ENCODE assay signal across 25 cellular contexts in the genomic region with DNA sequence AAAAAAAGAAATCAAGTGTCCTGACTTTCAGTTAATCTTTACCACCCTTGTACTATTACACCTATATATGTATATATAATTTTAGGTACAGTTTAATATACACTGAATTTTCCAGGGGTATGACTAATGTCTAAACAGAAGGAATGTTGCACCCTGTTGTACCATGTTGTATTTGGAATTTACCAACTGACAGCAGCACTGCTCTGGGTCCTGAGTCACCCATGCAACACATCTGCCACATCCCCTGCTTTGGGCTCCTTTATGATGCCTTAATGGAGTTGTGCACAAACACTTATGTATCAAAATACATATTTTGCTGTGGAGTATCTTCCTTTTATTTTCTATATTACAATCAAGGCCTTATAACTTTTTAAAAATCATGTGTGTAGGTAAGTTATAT. TPM values are rescaled to one million over a fixed set of nuclear protein-coding genes. Genes with fewer than 3 reads are reported as not detected.
A peak's percentile ranks its signal among the peaks of the same experiment; 100 is the strongest.
DNase-seq lines count a peak whose midpoint lies in the region; TF ChIP-seq lines count a peak whose summit lies in the region.
"Had no signal": no experiment of that assay in that cellular context is flagged by ENCODE, and none has a peak within 500 bp of the region (broad histone marks: within the 10 kb centered on the region; RNA-seq: fewer than 3 reads in every experiment).

No MANE protein-coding gene starts in this region.

- H2BK12ac ChIP-seq in mesenchymal stem cell (ENCODE audit: low read length in 2 of 2) = no peak overlapping the region

- H2AK5ac ChIP-seq in mesenchymal stem cell (ENCODE audit: low read length, severe bottlenecking) = no peak overlapping the region

- no peaks in the 10 kb centered on the region for H3K36me3 ChIP-seq in mesenchymal stem cell (ENCODE audit: control insufficient read depth in 1 of 2, insufficient read depth in 2 of 2, low read depth in 1 of 2, low read length in 2 of 2)
- H3K36me3 ChIP-seq: cardiac muscle cell, lower lobe of right lung, vagina had no signal

- no peak overlapping the region for H3K27ac ChIP-seq in mesenchymal stem cell (ENCODE audit: low read length, poor library complexity, severe bottlenecking)
- H3K27ac ChIP-seq: cardiac muscle cell, hepatocyte, lower lobe of right lung, RWPE1, testis, vagina had no signal

- H3K23ac ChIP-seq in mesenchymal stem cell (ENCODE audit: low read length in 2 of 2) = no peak overlapping the region

- H3K9ac ChIP-seq in mesenchymal stem cell (ENCODE audit: low read length) = no peak overlapping the region

- peaks cover 1% of the 10 kb centered on the region for H3K4me1 ChIP-seq in mesenchymal stem cell (ENCODE audit: control insufficient read depth, insufficient read depth, low read depth, low read length)
- H3K4me1 ChIP-seq: testis had no signal

- no peaks in the 10 kb centered on the region for H3K79me1 ChIP-seq in mesenchymal stem cell (replicated peaks; ENCODE audit: low read length, poor library complexity, severe bottlenecking)

- H4K91ac ChIP-seq in mesenchymal stem cell (ENCODE audit: low read length) = no peak overlapping the region

- no peak overlapping the region for H2BK5ac ChIP-seq in mesenchymal stem cell (ENCODE audit: low read depth, low read length, poor library complexity, severe bottlenecking)

- no peak overlapping the region for H2AFZ ChIP-seq in mesenchymal stem cell (ENCODE audit: low read depth, low read length)
- H2AFZ ChIP-seq: hepatocyte had no signal

- H3K4me3 ChIP-seq in choroid plexus epithelial cell (ENCODE audit: low read depth, low read length) (no peak overlapping the region), mesenchymal stem cell (ENCODE audit: insufficient read depth in 1 of 2, low read depth in 1 of 2, low read length in 2 of 2) (no peak overlapping the region)
- H3K4me3 ChIP-seq: cardiac muscle cell, GM12878, hepatocyte, lower lobe of right lung, smooth muscle cell, vagina had no signal

- no peak overlapping the region for H4K8ac ChIP-seq in mesenchymal stem cell (ENCODE audit: low read length)

- no peak overlapping the region for H3K18ac ChIP-seq in mesenchymal stem cell (ENCODE audit: low read depth in 1 of 2, low read length in 2 of 2)

- in situ Hi-C loops in ACHN (cut with HindIII; ENCODE audit: low pct_ligation_motif_present, low pct_unique_long_range_greater_than_20kb, low sequenced_read_pairs) = no loop called here

- TF ChIP-seq CTCF in choroid plexus epithelial cell (conservative IDR thresholded peaks at IDR 0.05; ENCODE audit: low read depth, low read length) = no peak

- H3K4ac ChIP-seq in mesenchymal stem cell (ENCODE audit: low read depth in 1 of 2, low read length in 2 of 2) = no peak overlapping the region

- no peak overlapping the region for H3K14ac ChIP-seq in mesenchymal stem cell (ENCODE audit: low read length in 2 of 2)

- H2BK120ac ChIP-seq in mesenchymal stem cell (ENCODE audit: low read depth, low read length) = no peak overlapping the region

- DNase-seq in EH (ENCODE audit: low read depth) (peak; percentile 57), M059J (ENCODE audit: low read depth) (peak; percentile 56), choroid plexus epithelial cell (ENCODE audit: low read depth) (peak; percentile 26), mesenchymal stem cell (peak; percentile 37), ACHN (no peak), NCI-H1092 (lab: John Stamatoyannopoulos, UW) (no peak), HuH-7 (ENCODE audit: low spot score) (no peak)
- DNase-seq in activated effector memory CD4-positive, alpha-beta T cell treated with anti-CD3 and anti-CD28 coated beads, Interleukin-2, amount 50 U/mL, for 16 hours = no peak
- DNase-seq: activated CD4-positive, alpha-beta memory T cell treated with anti-CD3 and anti-CD28 coated beads for 36 hours; activated CD4-positive, CD25-positive, alpha-beta regulatory T cell; activated gamma-delta T cell; amniotic stem cell; CD4-positive, alpha-beta T cell; lower lobe of right lung; NCI-H1436; NCI-H2171 treated with DMSO at 0.1 percent for 48 hours; NCI-H526; stimulated activated naive CD4-positive, alpha-beta T cell; testis had no signal

- no peak overlapping the region for H2BK15ac ChIP-seq in mesenchymal stem cell (ENCODE audit: low read depth, poor library complexity, severe bottlenecking)

- no peaks in the 10 kb centered on the region for H3K9me3 ChIP-seq in mesenchymal stem cell (ENCODE audit: control insufficient read depth, low read length)
- H3K9me3 ChIP-seq: lower lobe of right lung, testis, vagina had no signal

- H3K4me2 ChIP-seq in mesenchymal stem cell (ENCODE audit: low read length, poor library complexity, severe bottlenecking) = no peak overlapping the region
- H3K4me2 ChIP-seq: hepatocyte, smooth muscle cell had no signal

- H3K27me3 ChIP-seq in mesenchymal stem cell (ENCODE audit: control insufficient read depth in 1 of 2, insufficient read depth in 1 of 2, low read length in 2 of 2) = no peaks in the 10 kb centered on the region
- H3K27me3 ChIP-seq: cardiac muscle cell, hepatocyte, testis, vagina had no signal

RNA-seq across cellular contexts. Expression of gene YAE1, which starts 21.2 kb away (rescaled TPM):
- total RNA-seq in M059J (2014; rRNA removed; shearing (Covaris generic)) = 31.4 and 39.0 TPM in 2 replicates
- polyA plus RNA-seq in mesenchymal stem cell (2013, experiment 1 of 2) = 18.7 TPM
- polyA plus RNA-seq in mesenchymal stem cell (2013, experiment 2 of 2) = 19.6 TPM

RNA-seq across cellular contexts. Expression of gene RALA, which starts 36.0 kb away (rescaled TPM):
- 8.5 and 15.1 TPM in 2 replicates for total RNA-seq in M059J (2014; rRNA removed; shearing (Covaris generic))
- 51.2 TPM for polyA plus RNA-seq in mesenchymal stem cell (2013, experiment 1 of 2)
- polyA plus RNA-seq in mesenchymal stem cell (2013, experiment 2 of 2) = 54.6 TPM

Comparison
In these comparisons a context has a peak if more than half of its experiments do, and no peak if none do; other contexts are left out.
1. DNase-seq: peak in EH (single experiment), M059J (single experiment), choroid plexus epithelial cell (single experiment) and mesenchymal stem cell (single experiment); none in ACHN (single experiment), NCI-H1092 (single experiment), activated effector memory CD4-positive, alpha-beta T cell treated with anti-CD3 and anti-CD28 coated beads, Interleukin-2, amount 50 U/mL, for 16 hours (single experiment) and HuH-7 (single experiment).